ENCODE assay signal across 29 cellular contexts in genomic region chr7:106629521-106629920, GRCh38. TPM values are rescaled to one million over a fixed set of nuclear protein-coding genes. Genes with fewer than 3 reads are reported as not detected.
DNase-seq lines count a peak whose midpoint lies in the region; TF ChIP-seq lines count a peak whose summit lies in the region.
"Had no signal": no experiment of that assay in that cellular context is flagged by ENCODE, and none has a peak within 500 bp of the region (broad histone marks: within the 10 kb centered on the region; RNA-seq: fewer than 3 reads in every experiment).

No MANE protein-coding gene starts in this region.

- peaks cover 0 to 37% (median 6%) of the 10 kb centered on the region in 4 donors for H3K4me1 ChIP-seq in tibial artery
- H3K4me1 ChIP-seq: HAP-1 had no signal

- no peaks in the 10 kb centered on the region for H3K36me3 ChIP-seq in tibial artery
- H3K36me3 ChIP-seq: breast epithelium, HAP-1, thyroid gland had no signal

- no peak overlapping the region for H3K4me3 ChIP-seq in astrocyte of the spinal cord (ENCODE audit: low read depth, low read length)
- H3K4me3 ChIP-seq in fibroblast of the aortic adventitia (ENCODE audit: low read depth, low read length) = no peak overlapping the region
- no peak overlapping the region for H3K4me3 ChIP-seq in tibial artery
- H3K4me3 ChIP-seq: breast epithelium, coronary artery, HAP-1, thyroid gland had no signal

- no peaks in the 10 kb centered on the region for H3K4me1 Mint-ChIP-seq in activated naive CD4-positive, alpha-beta T cell treated with anti-CD3 and anti-CD28 coated beads for 36 hours (ENCODE audit: low read depth)
- H3K4me1 Mint-ChIP-seq: B cell, nephron progenitor cell had no signal

- DNase-seq in GM04503 (ENCODE audit: low read depth) (peak; percentile 37), astrocyte of the spinal cord (ENCODE audit: low read depth, low spot score) (peak; percentile 54), fibroblast of the aortic adventitia (ENCODE audit: low read depth) (peak; percentile 75), tibial artery (no peak), DMS114 treated with DMSO at 0.1 percent for 48 hours (lab: John Stamatoyannopoulos, UW; ENCODE audit: unreplicated experiment) (no peak), GM20000 (ENCODE audit: low spot score) (no peak)
- no peak for DNase-seq in activated naive CD4-positive, alpha-beta T cell treated with anti-CD3 and anti-CD28 coated beads for 36 hours
- DNase-seq: activated CD4-positive, alpha-beta memory T cell treated with anti-CD3 and anti-CD28 coated beads for 36 hours; activated CD8-positive, alpha-beta memory T cell treated with anti-CD3 and anti-CD28 coated beads, Interleukin-2, amount 50 U/mL, for 48 hours; DMS53; foreskin melanocyte; hypothalamus; islet precursor cell; Karpas-422; left ventricle myocardium superior; NCI-H1092 treated with DMSO at 0.1 percent for 48 hours; NCI-H1930; NCI-H526 treated with DMSO at 0.1 percent for 48 hours; nephron progenitor cell; right cardiac atrium; stimulated activated naive CD4-positive, alpha-beta T cell treated with Interleukin-2 at 50 U/mL for 16 hours; T-helper 1 cell; thyroid gland had no signal

- no peaks in the 10 kb centered on the region for H3K36me3 Mint-ChIP-seq in activated naive CD4-positive, alpha-beta T cell treated with anti-CD3 and anti-CD28 coated beads for 36 hours (ENCODE audit: low read depth)
- H3K36me3 Mint-ChIP-seq: activated CD4-positive, alpha-beta memory T cell treated with anti-CD3 and anti-CD28 coated beads for 36 hours had no signal

- H3K27me3 Mint-ChIP-seq in activated naive CD4-positive, alpha-beta T cell treated with anti-CD3 and anti-CD28 coated beads for 36 hours (ENCODE audit: low read depth) = no peaks in the 10 kb centered on the region
- H3K27me3 Mint-ChIP-seq: B cell had no signal

- in situ Hi-C loops in astrocyte of the spinal cord (cut with HindIII; ENCODE audit: low sequenced_read_pairs) = no loop called here

- H3K9me3 Mint-ChIP-seq in activated naive CD4-positive, alpha-beta T cell treated with anti-CD3 and anti-CD28 coated beads for 36 hours = no peaks in the 10 kb centered on the region
- H3K9me3 Mint-ChIP-seq: activated CD4-positive, alpha-beta memory T cell treated with anti-CD3 and anti-CD28 coated beads for 36 hours; activated T-helper 2 cell treated with anti-CD3 and anti-CD28 coated beads, Interferon-gamma antibody, Interleukin-2, Interleukin-4, amounts not matched to agents 10 μg/mL and 5 μg/mL and 100 μg/mL, durations not matched to agents 14 hours and 24 hours and 36 hours; nephron progenitor cell had no signal

- H3K4me3 Mint-ChIP-seq in activated naive CD4-positive, alpha-beta T cell treated with anti-CD3 and anti-CD28 coated beads for 36 hours = no peak overlapping the region
- H3K4me3 Mint-ChIP-seq: activated CD4-positive, alpha-beta memory T cell treated with anti-CD3 and anti-CD28 coated beads for 36 hours; B cell; nephron progenitor cell had no signal

- H3K27me3 ChIP-seq in tibial artery = no peaks in the 10 kb centered on the region
- H3K27me3 ChIP-seq: breast epithelium, thyroid gland had no signal

- intact Hi-C loops in tibial artery (cut with DNase I; ENCODE audit: low total_unique reads) = no loop called here
- intact Hi-C loops in activated naive CD4-positive, alpha-beta T cell treated with anti-CD3 and anti-CD28 coated beads for 36 hours (cut with micrococcal nuclease) = no loop called here

- CTCF ChIA-PET in activated naive CD4-positive, alpha-beta T cell treated with anti-CD3 and anti-CD28 coated beads for 36 hours (lab: Charles Lee) = interaction anchor here (1.7 kb wide), 1 partner anchor 453 kb away, joined by 4 read pairs; no protein-coding TSS in a partner anchor

- no peak for TF ChIP-seq CTCF in astrocyte of the spinal cord (IDR thresholded peaks at IDR 0.05; ENCODE audit: low read depth, low read length)
- TF ChIP-seq CTCF in fibroblast of the aortic adventitia (IDR thresholded peaks at IDR 0.05; ENCODE audit: insufficient read depth, low read length) = no peak
- no peak for TF ChIP-seq CTCF in tibial artery (IDR thresholded peaks at IDR 0.05)
- TF ChIP-seq CTCF in GM20000 (IDR thresholded peaks at IDR 0.05; ENCODE audit: extremely low read depth, missing control alignments) = no peak

- no peaks in the 10 kb centered on the region for H3K9me3 ChIP-seq in tibial artery
- H3K9me3 ChIP-seq: breast epithelium, HAP-1, thyroid gland had no signal

- peak overlapping the region; percentile 1 to 15 for H3K27ac ChIP-seq in tibial artery
- H3K27ac ChIP-seq: coronary artery, parathyroid adenoma, thyroid gland had no signal

- H3K27ac Mint-ChIP-seq in activated naive CD4-positive, alpha-beta T cell treated with anti-CD3 and anti-CD28 coated beads for 36 hours = no peak overlapping the region
- H3K27ac Mint-ChIP-seq: activated CD4-positive, alpha-beta memory T cell treated with anti-CD3 and anti-CD28 coated beads for 36 hours; activated T-helper 2 cell treated with anti-CD3 and anti-CD28 coated beads, Interferon-gamma antibody, Interleukin-2, Interleukin-4, amounts not matched to agents 10 μg/mL and 5 μg/mL and 100 μg/mL, durations not matched to agents 14 hours and 24 hours and 36 hours; B cell; nephron progenitor cell had no signal

RNA-seq across cellular contexts. Expression of gene CCDC71L, which starts 31.4 kb away (rescaled TPM):
- 25.1 and 40.6 TPM in 2 replicates for total RNA-seq in fibroblast of the aortic adventitia (ENCODE audit: low replicate concordance)
- 10 to 100 TPM; 12.7 to 14.6 TPM for total RNA-seq in activated naive CD4-positive, alpha-beta T cell treated with anti-CD3 and anti-CD28 coated beads for 36 hours

Comparison
In these comparisons a context has a peak if more than half of its experiments do, and no peak if none do; other contexts are left out.
1. DNase-seq: peak in GM04503 (single experiment), astrocyte of the spinal cord (single experiment) and fibroblast of the aortic adventitia (single experiment); none in tibial artery (0 of 2), activated naive CD4-positive, alpha-beta T cell treated with anti-CD3 and anti-CD28 coated beads for 36 hours (single experiment), DMS114 treated with DMSO at 0.1 percent for 48 hours (single experiment) and GM20000 (single experiment).